ENCODE assay signal across 1 cellular context in genomic region chr2:23607925-23608324, GRCh38.
TF ChIP-seq lines count a peak whose summit lies in the region.

No MANE protein-coding gene starts in this region.

TF ChIP-seq in H1, 55 proteins besides CTCF, POLR2A, EP300 and RAD21 (continued from another document):
- no peak for TF ChIP-seq SIRT6 (IDR thresholded peaks at IDR 0.05; ENCODE audit: low read length)
